Comparison of ENCODE assay signal across 26 cellular contexts in the genomic region with DNA sequence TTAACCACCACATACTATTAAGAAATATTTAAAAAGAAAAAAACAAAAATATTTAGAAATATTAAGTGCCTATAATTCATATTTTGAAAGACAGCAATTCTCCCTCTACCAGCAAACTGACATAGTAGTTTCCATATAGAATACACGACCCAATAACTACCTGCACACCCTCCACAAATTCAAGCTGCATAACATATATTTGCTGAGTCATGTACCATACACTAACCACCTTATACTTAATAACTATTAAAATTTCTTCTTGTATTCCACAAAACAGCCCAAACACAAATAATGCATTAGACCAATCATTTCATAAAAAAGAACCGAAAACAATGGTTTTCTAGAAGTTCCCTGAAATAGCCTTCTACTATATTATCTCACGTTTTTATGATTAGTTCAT.
"Had no signal": no experiment of that assay in that cellular context is flagged by ENCODE, and none has a peak within 500 bp of the region (broad histone marks: within the 10 kb centered on the region; RNA-seq: fewer than 3 reads in every experiment).

No MANE protein-coding gene starts in this region.

- H3K9me3 ChIP-seq: gastrocnemius medialis, neutrophil, right lobe of liver, suprapubic skin, vagina had no signal

- H3K27ac ChIP-seq: epithelial cell of prostate, gastrocnemius medialis, neutrophil, parathyroid adenoma, right lobe of liver, suprapubic skin, vagina had no signal

- H3K4me1 ChIP-seq: parathyroid adenoma, suprapubic skin, vagina had no signal

- DNase-seq: effector CD8-positive, alpha-beta T cell; endodermal cell; foreskin fibroblast; gastrocnemius medialis; head of caudate nucleus; natural killer cell; right lobe of liver; small intestine; stimulated activated CD4-positive, alpha-beta T cell treated with anti-CD3 and anti-CD28 coated beads, Interleukin-15, amount 100 ng/mL, for 24 hours; stimulated activated CD4-positive, alpha-beta T cell treated with anti-CD3 and anti-CD28 coated beads, Interleukin-4, amount 100 ng/mL, for 1 hour; stimulated activated CD8-positive, alpha-beta memory T cell treated with anti-CD3 and anti-CD28 coated beads, Interleukin-4, amount 100 ng/mL, for 48 hours; stimulated activated naive CD4-positive, alpha-beta T cell; stimulated activated naive CD8-positive, alpha-beta T cell treated with anti-CD3 and anti-CD28 coated beads, Interleukin-15, amount 100 ng/mL, for 72 hours; trophoblast cell had no signal

- H3K27me3 ChIP-seq: gastrocnemius medialis, neutrophil, right lobe of liver, suprapubic skin, vagina had no signal

- H3K4me3 Mint-ChIP-seq: dendritic cell treated with granulocyte-macrophage colony-stimulating factor and Interleukin-4, amounts not matched to agents 40 ng/mL and 50 ng/mL, for 4 days; endodermal cell; memory B cell; natural killer cell; neural crest cell; stimulated activated naive CD8-positive, alpha-beta T cell treated with anti-CD3 and anti-CD28 coated beads, Interleukin-15, amount 100 ng/mL, for 72 hours had no signal

- H3K27ac Mint-ChIP-seq: dendritic cell treated with granulocyte-macrophage colony-stimulating factor and Interleukin-4, amounts not matched to agents 40 ng/mL and 50 ng/mL, for 4 days; endodermal cell; memory B cell; stimulated activated naive CD8-positive, alpha-beta T cell treated with anti-CD3 and anti-CD28 coated beads, Interleukin-15, amount 100 ng/mL, for 72 hours had no signal

- H3K4me1 Mint-ChIP-seq: neural crest cell had no signal

- ATAC-seq: esophagus mucosa; gastrocnemius medialis; natural killer cell; stimulated activated naive CD8-positive, alpha-beta T cell treated with anti-CD3 and anti-CD28 coated beads, Interleukin-15, amount 100 ng/mL, for 72 hours had no signal

- H3K9me3 Mint-ChIP-seq: dendritic cell treated with granulocyte-macrophage colony-stimulating factor and Interleukin-4, amounts not matched to agents 40 ng/mL and 50 ng/mL, for 4 days; endodermal cell; memory B cell; natural killer cell; neural crest cell; stimulated activated naive CD8-positive, alpha-beta T cell treated with anti-CD3 and anti-CD28 coated beads, Interleukin-15, amount 100 ng/mL, for 72 hours had no signal

- FAIRE-seq: keratinocyte had no signal

- H2AFZ ChIP-seq: parathyroid adenoma had no signal

- H3K9ac ChIP-seq: parathyroid adenoma had no signal

- H3K27me3 Mint-ChIP-seq: dendritic cell treated with granulocyte-macrophage colony-stimulating factor and Interleukin-4, amounts not matched to agents 40 ng/mL and 50 ng/mL, for 4 days; memory B cell; progenitor cell of endocrine pancreas; stimulated activated naive CD8-positive, alpha-beta T cell treated with anti-CD3 and anti-CD28 coated beads, Interleukin-15, amount 100 ng/mL, for 72 hours had no signal

- H3K4me3 ChIP-seq: gastrocnemius medialis, lung, right lobe of liver, suprapubic skin, vagina had no signal
